In the genomic region with DNA sequence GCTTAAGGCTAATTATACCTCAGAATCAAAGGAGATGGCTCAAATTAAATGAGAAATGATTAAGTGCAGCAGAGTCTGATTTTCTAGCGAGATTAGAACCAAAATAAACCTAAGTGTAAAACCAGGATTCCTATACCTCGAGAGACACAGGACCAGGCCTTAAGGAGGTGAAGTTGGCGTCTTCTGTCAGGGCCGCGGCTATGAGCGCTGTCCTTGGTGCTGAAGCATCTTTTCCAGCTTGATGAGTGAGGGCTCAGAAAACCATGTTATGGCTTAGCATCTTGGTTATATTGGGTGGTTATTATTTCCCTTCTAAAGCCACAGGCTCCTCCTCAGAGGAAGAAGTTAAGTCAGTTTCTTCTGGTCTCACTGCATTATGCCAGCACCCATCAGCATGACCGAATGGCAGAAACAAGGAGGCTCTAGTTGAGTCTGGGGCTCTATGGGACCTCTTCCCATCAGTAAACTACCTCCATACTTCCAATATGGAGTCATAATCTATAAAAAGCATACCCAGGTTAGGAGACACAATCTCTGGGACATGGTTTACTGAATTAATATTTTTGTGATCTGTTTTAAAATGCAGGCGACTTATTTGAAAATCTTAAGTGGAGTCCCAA, we compare ENCODE assay signal across 8 cellular contexts.
DNase-seq lines count a peak whose midpoint lies in the region; ATAC-seq and TF ChIP-seq lines count a peak whose summit lies in the region.

No MANE protein-coding gene starts in this region.

- no peaks in the 10 kb centered on the region for H3K27me3 ChIP-seq in IMR-90 (ENCODE audit: control insufficient read depth, insufficient read depth, low read length)
- no peaks in the 10 kb centered on the region for H3K27me3 ChIP-seq in iPS DF 6.9 (ENCODE audit: control insufficient read depth, insufficient read depth, low read length)

- dilution Hi-C loops in IMR-90 (cut with HindIII; ENCODE audit: low sequenced_read_pairs, unreplicated experiment) = no loop called here

- H3K4me3 Mint-ChIP-seq in activated CD4-positive, alpha-beta memory T cell treated with anti-CD3 and anti-CD28 coated beads for 36 hours = no peak overlapping the region
- H3K4me3 Mint-ChIP-seq in activated CD8-positive, alpha-beta memory T cell treated with anti-CD3 and anti-CD28 coated beads, Interleukin-2, amount 10 ng/mL, durations not matched to agents 7 days and 5 days = no peak overlapping the region

- no peak overlapping the region for H4K91ac ChIP-seq in IMR-90 (ENCODE audit: insufficient read depth, low read depth, low read length)

- no peak overlapping the region for H3K14ac ChIP-seq in IMR-90 (replicated peaks; ENCODE audit: low read depth, low read length)

- no TSS peak for BruUV-seq in IMR-90 (replicated peaks; lab: Mats Ljungman, UMichigan)

- no peaks in the 10 kb centered on the region for H3K4me1 Mint-ChIP-seq in activated CD4-positive, alpha-beta memory T cell treated with anti-CD3 and anti-CD28 coated beads for 36 hours (ENCODE audit: low read depth)
- H3K4me1 Mint-ChIP-seq in activated CD8-positive, alpha-beta memory T cell treated with anti-CD3 and anti-CD28 coated beads, Interleukin-2, amount 10 ng/mL, durations not matched to agents 7 days and 5 days = no peaks in the 10 kb centered on the region

- H3K4ac ChIP-seq in IMR-90 (ENCODE audit: low read depth, low read length) = no peak overlapping the region

- no peaks in the 10 kb centered on the region for H3K9me1 ChIP-seq in IMR-90 (ENCODE audit: insufficient read depth, low read length)

- H4K8ac ChIP-seq in IMR-90 (ENCODE audit: low read depth in 2 of 2, low read length in 2 of 2) = no peak overlapping the region

- H4K5ac ChIP-seq in IMR-90 (ENCODE audit: low read depth, low read length) = no peak overlapping the region

- no peak overlapping the region for H2BK20ac ChIP-seq in IMR-90 (ENCODE audit: low read depth, low read length)

- DNase-seq in AG20443 (ENCODE audit: low spot score) (peak; percentile 32), IMR-90 (peak; percentile 6), iPS DF 6.9 (ENCODE audit: low read depth, low spot score) (peak; percentile 29), HCEC 1CT (no peak)
- DNase-seq in activated CD4-positive, alpha-beta memory T cell treated with anti-CD3 and anti-CD28 coated beads for 36 hours = peak; percentile 17
- no peak for DNase-seq in activated CD8-positive, alpha-beta memory T cell treated with anti-CD3 and anti-CD28 coated beads, Interleukin-2, amount 10 ng/mL, durations not matched to agents 7 days and 5 days

- TF ChIP-seq RAD21 in IMR-90 (IDR thresholded peaks at IDR 0.05; ENCODE audit: low read length) = no peak

- H2BK15ac ChIP-seq in IMR-90 (ENCODE audit: low read depth, low read length) = no peak overlapping the region

- no peaks in the 10 kb centered on the region for H3K27me3 Mint-ChIP-seq in activated CD4-positive, alpha-beta memory T cell treated with anti-CD3 and anti-CD28 coated beads for 36 hours
- H3K27me3 Mint-ChIP-seq in activated CD8-positive, alpha-beta memory T cell treated with anti-CD3 and anti-CD28 coated beads, Interleukin-2, amount 10 ng/mL, durations not matched to agents 7 days and 5 days = no peaks in the 10 kb centered on the region

- H3K18ac ChIP-seq in IMR-90 (ENCODE audit: low read depth, low read length) = no peak overlapping the region

- H3K9me3 ChIP-seq in IMR-90 (ENCODE audit: control insufficient read depth, insufficient read depth, low read length) = peaks cover under 1% of the 10 kb centered on the region; the same call in 1 of the 2 replicates
- no peaks in the 10 kb centered on the region for H3K9me3 ChIP-seq in iPS DF 6.9 (ENCODE audit: control insufficient read depth, insufficient read depth, low read length)

- no peak overlapping the region for H2BK120ac ChIP-seq in IMR-90 (ENCODE audit: low read depth, low read length)

- intact Hi-C loops in IMR-90 (cut with micrococcal nuclease) = no loop called here
- intact Hi-C loops in activated CD4-positive, alpha-beta memory T cell treated with anti-CD3 and anti-CD28 coated beads for 36 hours (cut with micrococcal nuclease) = no loop called here

- no peak overlapping the region for H2AK9ac ChIP-seq in IMR-90 (replicated peaks; ENCODE audit: low read depth, low read length, poor library complexity)

- ATAC-seq in IMR-90 (ENCODE audit: low read depth) (no peak), HG03520 (IDR thresholded peaks at IDR 0.05; ENCODE audit: unreplicated experiment) (no peak), HG03025 (IDR thresholded peaks at IDR 0.05; ENCODE audit: low FRiP score, unreplicated experiment) (no peak)
- no peak for ATAC-seq in activated CD8-positive, alpha-beta memory T cell treated with anti-CD3 and anti-CD28 coated beads, Interleukin-2, amount 10 ng/mL, durations not matched to agents 7 days and 5 days

- no peak for TF ChIP-seq POLR2A in IMR-90 (IDR thresholded peaks at IDR 0.05; ENCODE audit: low read depth, low read length)

- H2AK5ac ChIP-seq in IMR-90 (ENCODE audit: low read depth, low read length) = no peak overlapping the region

- H3K4me2 ChIP-seq in IMR-90 (ENCODE audit: low read depth, low read length) = no peak overlapping the region

- H3K36me3 ChIP-seq in IMR-90 (ENCODE audit: control insufficient read depth, insufficient read depth, low read length) (no peaks in the 10 kb centered on the region), iPS DF 6.9 (ENCODE audit: control insufficient read depth, insufficient read depth, low read length) (no peaks in the 10 kb centered on the region)

- WGBS in IMR-90 (ENCODE audit: extremely low coverage in 2 of 2, insufficient read length in 1 of 2), 2 experiments = no CpG with 5 or more reads among the region's 8 CpGs
- no CpG with 5 or more reads among the region's 8 CpGs for WGBS in iPS DF 6.9 (ENCODE audit: insufficient coverage, insufficient read length)

- no peak overlapping the region for H3K56ac ChIP-seq in IMR-90 (ENCODE audit: extremely low read depth, insufficient read depth, low read length)

- no peak overlapping the region for H3K27ac ChIP-seq in IMR-90 (ENCODE audit: insufficient read depth, low read length)
- H3K27ac ChIP-seq in iPS DF 6.9 (ENCODE audit: low read length) = no peak overlapping the region

- CTCF ChIA-PET in IMR-90 (lab: Yijun Ruan, JAX) = no interaction called here
- CTCF ChIA-PET in activated CD4-positive, alpha-beta memory T cell treated with anti-CD3 and anti-CD28 coated beads for 36 hours (lab: Charles Lee) = no interaction called here
- CTCF ChIA-PET in activated CD8-positive, alpha-beta memory T cell treated with anti-CD3 and anti-CD28 coated beads, Interleukin-2, amount 10 ng/mL, durations not matched to agents 7 days and 5 days (lab: Charles Lee) = no interaction called here

- H3K9me3 Mint-ChIP-seq in activated CD4-positive, alpha-beta memory T cell treated with anti-CD3 and anti-CD28 coated beads for 36 hours = peaks cover 2% of the 10 kb centered on the region
- no peaks in the 10 kb centered on the region for H3K9me3 Mint-ChIP-seq in activated CD8-positive, alpha-beta memory T cell treated with anti-CD3 and anti-CD28 coated beads, Interleukin-2, amount 10 ng/mL, durations not matched to agents 7 days and 5 days (ENCODE audit: low read depth)

- no peaks in the 10 kb centered on the region for H3K36me3 Mint-ChIP-seq in activated CD4-positive, alpha-beta memory T cell treated with anti-CD3 and anti-CD28 coated beads for 36 hours
- H3K36me3 Mint-ChIP-seq in activated CD8-positive, alpha-beta memory T cell treated with anti-CD3 and anti-CD28 coated beads, Interleukin-2, amount 10 ng/mL, durations not matched to agents 7 days and 5 days = no peaks in the 10 kb centered on the region

- H3K4me1 ChIP-seq in IMR-90 (ENCODE audit: control insufficient read depth, insufficient read depth, low read length) = no peaks in the 10 kb centered on the region
- no peaks in the 10 kb centered on the region for H3K4me1 ChIP-seq in iPS DF 6.9 (ENCODE audit: control insufficient read depth, insufficient read depth, low read length)

- H3K27ac Mint-ChIP-seq in activated CD4-positive, alpha-beta memory T cell treated with anti-CD3 and anti-CD28 coated beads for 36 hours = no peak overlapping the region
- H3K27ac Mint-ChIP-seq in activated CD8-positive, alpha-beta memory T cell treated with anti-CD3 and anti-CD28 coated beads, Interleukin-2, amount 10 ng/mL, durations not matched to agents 7 days and 5 days = no peak overlapping the region

- H3K9ac ChIP-seq in IMR-90 (ENCODE audit: low read depth, low read length) = no peak overlapping the region

- H2BK5ac ChIP-seq in IMR-90 (ENCODE audit: low read depth, low read length, poor library complexity, severe bottlenecking) = no peak overlapping the region

- no peaks in the 10 kb centered on the region for H4K20me1 ChIP-seq in IMR-90 (ENCODE audit: insufficient read depth, low read length)

- H3K23ac ChIP-seq in IMR-90 (ENCODE audit: low read depth, low read length) = no peak overlapping the region

- POLR2A ChIA-PET in IMR-90 (lab: Charles Lee; ENCODE audit: unreplicated experiment) = no interaction called here
- POLR2A ChIA-PET in activated CD4-positive, alpha-beta memory T cell treated with anti-CD3 and anti-CD28 coated beads for 36 hours (lab: Charles Lee) = no interaction called here

- no peak for TF ChIP-seq CTCF in IMR-90 (conservative IDR thresholded peaks at IDR 0.05; ENCODE audit: low read depth, low read length)

- H3K4me3 ChIP-seq in IMR-90 (ENCODE audit: insufficient read depth, low read depth, low read length) (no peak overlapping the region), iPS DF 6.9 (ENCODE audit: low read length) (no peak overlapping the region)

- no peaks in the 10 kb centered on the region for H3K79me1 ChIP-seq in IMR-90 (ENCODE audit: low read depth in 1 of 2, low read length in 2 of 2)

- peak overlapping the region; percentile 14 for H2AFZ ChIP-seq in IMR-90 (replicated peaks; ENCODE audit: low read length, poor library complexity)

- in situ Hi-C loops in IMR-90 (cut with MboI; ENCODE audit: low sequenced_read_pairs) = no loop called here

TF ChIP-seq in IMR-90, 13 proteins besides CTCF, POLR2A, EP300 and RAD21 (continues in another document):
- TF ChIP-seq FOS (IDR thresholded peaks at IDR 0.05; ENCODE audit: low read depth, low read length) = no peak
- no peak for TF ChIP-seq CHD1 (IDR thresholded peaks at IDR 0.05; ENCODE audit: low read depth, low read length)
- no peak for TF ChIP-seq RFX5 (IDR thresholded peaks at IDR 0.05; ENCODE audit: low read depth, low read length)
- no peak for TF ChIP-seq SMC3 (IDR thresholded peaks at IDR 0.05; ENCODE audit: low read depth, low read length)
- no peak for TF ChIP-seq MXI1 (IDR thresholded peaks at IDR 0.05; ENCODE audit: borderline replicate concordance, low read depth, low read length)
- no peak for TF ChIP-seq CEBPB (IDR thresholded peaks at IDR 0.05; ENCODE audit: low read depth, low read length)
- TF ChIP-seq MAFK (IDR thresholded peaks at IDR 0.05; ENCODE audit: low read depth, low read length) = no peak
- TF ChIP-seq BHLHE40 (IDR thresholded peaks at IDR 0.05; ENCODE audit: low read depth, low read length) = no peak
- no peak for TF ChIP-seq NFE2L2 (IDR thresholded peaks at IDR 0.05; ENCODE audit: low read depth, low read length)
- no peak for TF ChIP-seq RCOR1 (IDR thresholded peaks at IDR 0.05; ENCODE audit: insufficient replicate concordance, low read length)
- TF ChIP-seq MAZ (IDR thresholded peaks at IDR 0.05; ENCODE audit: borderline replicate concordance, low read depth, low read length) = no peak

Comparison
In these comparisons a context has a peak if more than half of its experiments do, and no peak if none do; other contexts are left out.
1. DNase-seq: peak in AG20443 (single experiment), IMR-90 (single experiment), activated CD4-positive, alpha-beta memory T cell treated with anti-CD3 and anti-CD28 coated beads for 36 hours (single experiment) and iPS DF 6.9 (single experiment); none in activated CD8-positive, alpha-beta memory T cell treated with anti-CD3 and anti-CD28 coated beads, Interleukin-2, amount 10 ng/mL, durations not matched to agents 7 days and 5 days (single experiment) and HCEC 1CT (single experiment).